10 cellular contexts compared by ENCODE assay signal in genomic region chr10:71255817-71256660, GRCh38. TPM values are rescaled to one million over a fixed set of nuclear protein-coding genes. Genes with fewer than 3 reads are reported as not detected.
DNase-seq lines count a peak whose midpoint lies in the region; ATAC-seq lines count a peak whose summit lies in the region.
"Had no signal": no experiment of that assay in that cellular context is flagged by ENCODE, and none has a peak within 500 bp of the region (broad histone marks: within the 10 kb centered on the region; RNA-seq: fewer than 3 reads in every experiment).

No MANE protein-coding gene starts in this region.

- ATAC-seq in sciatic nerve (peak; percentile 41), HG03520 (IDR thresholded peaks at IDR 0.05; ENCODE audit: unreplicated experiment) (no peak)
- ATAC-seq in activated CD8-positive, alpha-beta memory T cell treated with anti-CD3 and anti-CD28 coated beads, Interleukin-2, amount 10 ng/mL, durations not matched to agents 7 days and 5 days = no peak

- intact Hi-C loops in sciatic nerve (cut with DNase I) = no loop called here

- peaks cover 34% of the 10 kb centered on the region for H3K4me1 ChIP-seq in GM23248 (ENCODE audit: insufficient read depth)

- H3F3A ChIP-seq in GM23248 (ENCODE audit: insufficient read depth) = peaks cover 16% of the 10 kb centered on the region; the same call in 1 of the 2 replicates

- H3K27me3 Mint-ChIP-seq in activated CD8-positive, alpha-beta memory T cell treated with anti-CD3 and anti-CD28 coated beads, Interleukin-2, amount 10 ng/mL, durations not matched to agents 7 days and 5 days = no peaks in the 10 kb centered on the region

- H3K9me2 ChIP-seq in GM23248 (ENCODE audit: insufficient read depth) = no peaks in the 10 kb centered on the region

- H3K4me3 ChIP-seq in GM23248 = peak overlapping the region; percentile 29

- WGBS in GM23248 (ENCODE audit: low coverage in 1 of 2, low lambda C conversion rate in 2 of 2, missing lambda C conversion rate in 2 of 2), 2 experiments = 48 to 49% methylated on average over 17 of the region's 17 CpGs

- DNase-seq in GM23248 (peak; percentile 89), NCI-H526 treated with DMSO at 0.1 percent for 48 hours (lab: John Stamatoyannopoulos, UW) (peak; percentile 44), fibroblast of gingiva (ENCODE audit: low read depth) (peak; percentile 88), sciatic nerve (ENCODE audit: low spot score) (no peak), GOT3 (lab: John Stamatoyannopoulos, UW) (no peak), T-helper 9 cell (no peak)
- DNase-seq in activated CD8-positive, alpha-beta memory T cell treated with anti-CD3 and anti-CD28 coated beads, Interleukin-2, amount 10 ng/mL, durations not matched to agents 7 days and 5 days = no peak
- DNase-seq: activated CD4-positive, alpha-beta T cell treated with anti-CD3 and anti-CD28 coated beads for 4 hours; erythroblast had no signal

- peak overlapping the region; percentile 37 for H2AFZ ChIP-seq in GM23248

- H3K4me1 Mint-ChIP-seq in activated CD8-positive, alpha-beta memory T cell treated with anti-CD3 and anti-CD28 coated beads, Interleukin-2, amount 10 ng/mL, durations not matched to agents 7 days and 5 days = no peaks in the 10 kb centered on the region

- H3K4me3 Mint-ChIP-seq in activated CD8-positive, alpha-beta memory T cell treated with anti-CD3 and anti-CD28 coated beads, Interleukin-2, amount 10 ng/mL, durations not matched to agents 7 days and 5 days = no peak overlapping the region

- H3K27ac ChIP-seq in GM23248 = peak overlapping the region; percentile 8; the same call in 1 of the 2 replicates

- H3K36me3 Mint-ChIP-seq in activated CD8-positive, alpha-beta memory T cell treated with anti-CD3 and anti-CD28 coated beads, Interleukin-2, amount 10 ng/mL, durations not matched to agents 7 days and 5 days = no peaks in the 10 kb centered on the region

- no peaks in the 10 kb centered on the region for H3K9me3 ChIP-seq in GM23248 (ENCODE audit: low read depth)

- no peak overlapping the region for H3K27ac Mint-ChIP-seq in activated CD8-positive, alpha-beta memory T cell treated with anti-CD3 and anti-CD28 coated beads, Interleukin-2, amount 10 ng/mL, durations not matched to agents 7 days and 5 days

- CTCF ChIA-PET in activated CD8-positive, alpha-beta memory T cell treated with anti-CD3 and anti-CD28 coated beads, Interleukin-2, amount 10 ng/mL, durations not matched to agents 7 days and 5 days (lab: Charles Lee) = no interaction called here

- no peaks in the 10 kb centered on the region for H3K36me3 ChIP-seq in GM23248 (ENCODE audit: low read depth)

- H3K27me3 ChIP-seq in GM23248 (replicated peaks; ENCODE audit: insufficient read depth) = no peaks in the 10 kb centered on the region

- 0 out of 2 replicates have a peak overlapping the region, but pooled peaks have one; percentile 17 for H3K9ac ChIP-seq in GM23248

- H3K4me2 ChIP-seq in GM23248 (ENCODE audit: unreplicated experiment) = peak overlapping the region; percentile 65

- no peaks in the 10 kb centered on the region for H4K20me1 ChIP-seq in GM23248 (ENCODE audit: insufficient read depth)

- H3K9me3 Mint-ChIP-seq in activated CD8-positive, alpha-beta memory T cell treated with anti-CD3 and anti-CD28 coated beads, Interleukin-2, amount 10 ng/mL, durations not matched to agents 7 days and 5 days (ENCODE audit: low read depth) = no peaks in the 10 kb centered on the region

- no peaks in the 10 kb centered on the region for H3K79me2 ChIP-seq in GM23248 (ENCODE audit: insufficient read depth)

- in situ Hi-C loops in GM23248 (cut with MboI) = no loop called here

RNA-seq across cellular contexts. Expression of gene UNC5B, which starts 43.7 kb away (rescaled TPM):
- total RNA-seq in GM23248 (2014; rRNA removed; shearing (Covaris generic)) = 6.4 and 6.5 TPM in 2 replicates
- 2.7 and 3.0 TPM in 2 replicates for polyA plus RNA-seq in GM23248 (2016; fragmentation: Nextera tagmentation; extraction: Ambion mirVana)
- 4.1 TPM for total RNA-seq in sciatic nerve
- under 1 TPM in 1 of 2 experiments, not detected in 1; 0.06 TPM for total RNA-seq in activated CD8-positive, alpha-beta memory T cell treated with anti-CD3 and anti-CD28 coated beads, Interleukin-2, amount 10 ng/mL, durations not matched to agents 7 days and 5 days

Comparison
In these comparisons a context has a peak if more than half of its experiments do, and no peak if none do; other contexts are left out.
1. DNase-seq: peak in GM23248 (single experiment), NCI-H526 treated with DMSO at 0.1 percent for 48 hours (single experiment) and fibroblast of gingiva (single experiment); none in sciatic nerve (single experiment), GOT3 (single experiment), activated CD8-positive, alpha-beta memory T cell treated with anti-CD3 and anti-CD28 coated beads, Interleukin-2, amount 10 ng/mL, durations not matched to agents 7 days and 5 days (single experiment) and T-helper 9 cell (single experiment).